In genomic region chr2:39547811-39548719, GRCh38 we compare ENCODE assay signal across 19 cellular contexts.
DNase-seq lines count a peak whose midpoint lies in the region; ATAC-seq and TF ChIP-seq lines count a peak whose summit lies in the region.
"Had no signal": no experiment of that assay in that cellular context is flagged by ENCODE, and none has a peak within 500 bp of the region (broad histone marks: within the 10 kb centered on the region; RNA-seq: fewer than 3 reads in every experiment).

No MANE protein-coding gene starts in this region.

- no peak overlapping the region for H3K23ac ChIP-seq in H9 (ENCODE audit: insufficient read length, low read depth, low read length)

- peaks cover 37% of the 10 kb centered on the region for H3K4me1 ChIP-seq in SJSA1 (replicated peaks)
- no peaks in the 10 kb centered on the region; the same call in 1 of the 2 replicates for H3K4me1 ChIP-seq in H9 (ENCODE audit: insufficient read depth, low read length)

- H3K9ac ChIP-seq in H9 (ENCODE audit: extremely low read depth, insufficient read length, low read length) = no peak overlapping the region

- H3K23me2 ChIP-seq in H9 (ENCODE audit: insufficient read length, low read depth, low read length, poor library complexity, severe bottlenecking) = no peaks in the 10 kb centered on the region

- peak overlapping the region; percentile 94 for H3K27ac Mint-ChIP-seq in HFFc6
- no peak overlapping the region for H3K27ac Mint-ChIP-seq in H9
- H3K27ac Mint-ChIP-seq: activated naive CD8-positive, alpha-beta T cell treated with anti-CD3 and anti-CD28 coated beads, Interleukin-2, amount 10 ng/mL, durations not matched to agents 7 days and 5 days; effector memory CD8-positive, alpha-beta T cell had no signal

- H3K4me2 ChIP-seq in H9 (ENCODE audit: insufficient read depth, insufficient read length, low read length) = no peak overlapping the region

- H3K36me3 Mint-ChIP-seq in HFFc6 (ENCODE audit: low read depth) (peaks cover 38% of the 10 kb centered on the region), H9 (ENCODE audit: insufficient read depth in 1 of 3, low read depth in 3 of 3) (no peaks in the 10 kb centered on the region; a peak in 1 of 7 replicates)
- H3K36me3 Mint-ChIP-seq: activated naive CD8-positive, alpha-beta T cell treated with anti-CD3 and anti-CD28 coated beads, Interleukin-2, amount 10 ng/mL, durations not matched to agents 7 days and 5 days had no signal

- H3K27me3 Mint-ChIP-seq in HFFc6 (ENCODE audit: insufficient read depth) (no peaks in the 10 kb centered on the region; the same call in 1 of the 2 replicates), H9 (ENCODE audit: low read depth) (no peaks in the 10 kb centered on the region)

- no peak for ATAC-seq in HG03457 (IDR thresholded peaks at IDR 0.05; ENCODE audit: unreplicated experiment)
- ATAC-seq: effector memory CD8-positive, alpha-beta T cell; left ventricle myocardium superior had no signal

- TF ChIP-seq CTCF in HFFc6 (IDR thresholded peaks at IDR 0.05) (no peak), H9 (conservative IDR thresholded peaks at IDR 0.05) (no peak)

- H2AFZ ChIP-seq in H9 (ENCODE audit: low read length) = no peak overlapping the region

- H4K91ac ChIP-seq in H9 (ENCODE audit: insufficient read length, low read depth, low read length) = no peak overlapping the region

- H2BK15ac ChIP-seq in H9 (ENCODE audit: low read depth, low read length) = no peak overlapping the region

- peak overlapping the region; percentile 86 for H3K27ac ChIP-seq in SJSA1
- H3K27ac ChIP-seq in epithelial cell of prostate = peak overlapping the region; percentile 91
- no peak overlapping the region for H3K27ac ChIP-seq in H9 (ENCODE audit: insufficient read length, low read depth, low read length)

- WGBS in H9 (ENCODE audit: extremely low coverage, insufficient read length, low lambda C conversion rate) = no CpG with 5 or more reads among the region's 9 CpGs

- no peak overlapping the region for H3T11ph ChIP-seq in H9 (ENCODE audit: low read length)

- no peak overlapping the region for H2BK5ac ChIP-seq in H9 (ENCODE audit: insufficient read length, low read length)

- H4K5ac ChIP-seq in H9 (ENCODE audit: insufficient read length, low read depth, low read length) = no peak overlapping the region

- no peak overlapping the region for H3K4ac ChIP-seq in H9 (ENCODE audit: low read depth, low read length)

- DNase-seq in HFFc6 (peak; percentile 89), SJSA1 (ENCODE audit: low read depth in 1 of 2, low spot score in 2 of 2) (peak; percentile 59 to 70), epithelial cell of prostate (ENCODE audit: low read depth, low spot score) (peak; percentile 91), renal cortical epithelial cell (ENCODE audit: low read depth) (peak; percentile 67), H9 (no peak), hippocampal formation (lab: John Stamatoyannopoulos, UW) (no peak)
- DNase-seq: activated CD4-positive, alpha-beta T cell treated with anti-CD3 and anti-CD28 coated beads, Interleukin-2, amount 50 U/mL, for 48 hours; activated naive CD8-positive, alpha-beta T cell treated with anti-CD3 and anti-CD28 coated beads, Interleukin-2, amount 10 ng/mL, durations not matched to agents 7 days and 5 days; activated T-cell treated with anti-CD3 and anti-CD28 coated beads, Interleukin-2, amount 50 U/mL, for 48 hours; BE2C; effector memory CD8-positive, alpha-beta T cell; left ventricle myocardium superior; MG63; NCI-H2029; NCI-H524 treated with DMSO at 0.1 percent for 48 hours; stimulated activated CD4-positive, alpha-beta T cell treated with anti-CD3 and anti-CD28 coated beads, Interleukin-2, amount 100 ng/mL, for 48 hours; stimulated activated CD8-positive, alpha-beta memory T cell treated with anti-CD3 and anti-CD28 coated beads, Interleukin-4, amount 100 ng/mL, for 48 hours had no signal

- no peak overlapping the region for H2BK120ac ChIP-seq in H9 (ENCODE audit: low read depth, low read length, poor library complexity, severe bottlenecking)

- H3K9me3 Mint-ChIP-seq in HFFc6 (peaks cover 30% of the 10 kb centered on the region), H9 (peaks cover 0 to 3% of the 10 kb centered on the region in 2 experiments; a peak in 1 of 5 replicates)
- H3K9me3 Mint-ChIP-seq: activated naive CD8-positive, alpha-beta T cell treated with anti-CD3 and anti-CD28 coated beads, Interleukin-2, amount 10 ng/mL, durations not matched to agents 7 days and 5 days; central memory CD8-positive, alpha-beta T cell; effector memory CD8-positive, alpha-beta T cell had no signal

- H3K18ac ChIP-seq in H9 (ENCODE audit: insufficient read length, low read depth, low read length) = no peak overlapping the region

- no peaks in the 10 kb centered on the region for H3K79me2 ChIP-seq in H9 (ENCODE audit: insufficient read depth, low read length)

- no peaks in the 10 kb centered on the region for H3K36me3 ChIP-seq in SJSA1
- H3K36me3 ChIP-seq: BE2C, MG63 had no signal

- no peak overlapping the region for H2BK20ac ChIP-seq in H9 (ENCODE audit: low read depth, low read length, poor library complexity, severe bottlenecking)

- H3K4me1 Mint-ChIP-seq in HFFc6 (ENCODE audit: low read depth) = peaks cover 56% of the 10 kb centered on the region
- H3K4me1 Mint-ChIP-seq in H9 = peaks cover 5% of the 10 kb centered on the region in 2 experiments; a peak in 3 of 4 replicates
- H3K4me1 Mint-ChIP-seq: activated naive CD8-positive, alpha-beta T cell treated with anti-CD3 and anti-CD28 coated beads, Interleukin-2, amount 10 ng/mL, durations not matched to agents 7 days and 5 days; central memory CD8-positive, alpha-beta T cell had no signal

- H3K79me1 ChIP-seq in H9 (ENCODE audit: insufficient read depth, low read depth, low read length, poor library complexity, severe bottlenecking) = no peaks in the 10 kb centered on the region

- H3K56ac ChIP-seq in H9 (ENCODE audit: insufficient read length, low read depth, low read length) = no peak overlapping the region

- H4K20me1 ChIP-seq in H9 (ENCODE audit: control insufficient read depth, insufficient read depth, insufficient read length) = no peaks in the 10 kb centered on the region

- no peak overlapping the region for H3K4me3 ChIP-seq in SJSA1
- H3K4me3 ChIP-seq: MG63 had no signal

- H3K9me3 ChIP-seq in SJSA1 (replicated peaks) (peaks cover 9% of the 10 kb centered on the region), H9 (ENCODE audit: control insufficient read depth, low read depth, low read length) (no peaks in the 10 kb centered on the region)
- H3K9me3 ChIP-seq: BE2C had no signal

- no peak overlapping the region for H3K4me3 Mint-ChIP-seq in HFFc6
- H3K4me3 Mint-ChIP-seq in H9 = no peak overlapping the region
- H3K4me3 Mint-ChIP-seq: activated naive CD8-positive, alpha-beta T cell treated with anti-CD3 and anti-CD28 coated beads, Interleukin-2, amount 10 ng/mL, durations not matched to agents 7 days and 5 days; central memory CD8-positive, alpha-beta T cell; effector memory CD8-positive, alpha-beta T cell had no signal

- H2AK5ac ChIP-seq in H9 (ENCODE audit: insufficient read length, low read length) = no peak overlapping the region

- H3K27me3 ChIP-seq in SJSA1 (replicated peaks) = no peaks in the 10 kb centered on the region
- H3K27me3 ChIP-seq in H9 (ENCODE audit: insufficient read depth, low read length) = no peaks in the 10 kb centered on the region
- H3K27me3 ChIP-seq: BE2C, MG63 had no signal

- no peak overlapping the region for H2BK12ac ChIP-seq in H9 (ENCODE audit: insufficient read length, low read depth, low read length)

- no peak overlapping the region for H3K14ac ChIP-seq in H9 (ENCODE audit: insufficient read depth, low read length)

- no peak overlapping the region for H4K8ac ChIP-seq in H9 (replicated peaks; ENCODE audit: insufficient read length, low read depth, low read length)

Comparison
In these comparisons a context has a peak if more than half of its experiments do, and no peak if none do; other contexts are left out.
1. DNase-seq: peak in HFFc6 (single experiment), SJSA1 (2 of 2), epithelial cell of prostate (single experiment) and renal cortical epithelial cell (single experiment); none in H9 (single experiment) and hippocampal formation (0 of 2).